Comparison of ENCODE assay signal across 10 cellular contexts in genomic region chr3:4340077-4340410, GRCh38.
"Had no signal": no experiment of that assay in that cellular context is flagged by ENCODE, and none has a peak within 500 bp of the region (broad histone marks: within the 10 kb centered on the region; RNA-seq: fewer than 3 reads in every experiment).

No MANE protein-coding gene starts in this region.

- H3K9me3 ChIP-seq: ovary had no signal

- H3K4me3 ChIP-seq: ovary had no signal

- ATAC-seq: activated T-helper 17 cell treated with anti-CD3 and anti-CD28 coated beads, Interleukin-2, amount 50 U/mL, for 72 hours; foreskin keratinocyte; left lobe of liver had no signal

- H3K27ac ChIP-seq: foreskin keratinocyte had no signal

- H3K27ac Mint-ChIP-seq: activated naive CD4-positive, alpha-beta T cell treated with anti-CD3 and anti-CD28 coated beads for 36 hours; activated T-helper 17 cell treated with anti-CD3 and anti-CD28 coated beads, Interleukin-2, amount 50 U/mL, for 72 hours; memory B cell had no signal

- DNase-seq: activated CD4-positive, alpha-beta T cell treated with anti-CD3 and anti-CD28 coated beads, Interleukin-2, amount 50 U/mL, for 1 hour; activated naive CD4-positive, alpha-beta T cell treated with anti-CD3 and anti-CD28 coated beads for 36 hours; activated T-cell treated with anti-CD3 and anti-CD28 coated beads for 4 hours; foreskin keratinocyte; stimulated activated CD4-positive, alpha-beta T cell treated with anti-CD3 and anti-CD28 coated beads, Interleukin-12 subunit alpha, Interleukin-12 subunit beta, amount 100 ng/mL, for 4 hours; stimulated activated naive CD4-positive, alpha-beta T cell treated with Interleukin-2 at 50 U/mL for 16 hours had no signal

- H3K9me3 Mint-ChIP-seq: activated naive CD4-positive, alpha-beta T cell treated with anti-CD3 and anti-CD28 coated beads for 36 hours; activated T-helper 17 cell treated with anti-CD3 and anti-CD28 coated beads, Interleukin-2, amount 50 U/mL, for 72 hours; memory B cell had no signal

- H3K27me3 ChIP-seq: foreskin keratinocyte, ovary had no signal

- H3K27me3 Mint-ChIP-seq: activated T-helper 17 cell treated with anti-CD3 and anti-CD28 coated beads, Interleukin-2, amount 50 U/mL, for 72 hours; memory B cell had no signal

- H3K4me1 Mint-ChIP-seq: activated T-helper 17 cell treated with anti-CD3 and anti-CD28 coated beads, Interleukin-2, amount 50 U/mL, for 72 hours had no signal

- H3K4me1 ChIP-seq: foreskin keratinocyte had no signal

- H3K4me3 Mint-ChIP-seq: activated naive CD4-positive, alpha-beta T cell treated with anti-CD3 and anti-CD28 coated beads for 36 hours; activated T-helper 17 cell treated with anti-CD3 and anti-CD28 coated beads, Interleukin-2, amount 50 U/mL, for 72 hours; memory B cell had no signal

- H3K36me3 ChIP-seq: ovary had no signal
